In genomic region chr10:31142026-31142425, GRCh38 we compare ENCODE assay signal across 20 cellular contexts.
A peak's percentile ranks its signal among the peaks of the same experiment; 100 is the strongest.
DNase-seq lines count a peak whose midpoint lies in the region; ATAC-seq, FAIRE-seq and TF ChIP-seq lines count a peak whose summit lies in the region.
"Had no signal": no experiment of that assay in that cellular context is flagged by ENCODE, and none has a peak within 500 bp of the region (broad histone marks: within the 10 kb centered on the region; RNA-seq: fewer than 3 reads in every experiment).

No MANE protein-coding gene starts in this region.

- TF ChIP-seq CTCF in AG10803 (conservative IDR thresholded peaks at IDR 0.05; ENCODE audit: low read length) (no peak), kidney epithelial cell (IDR thresholded peaks at IDR 0.05; ENCODE audit: insufficient read depth, low read length, poor library complexity, severe bottlenecking) (no peak)

- no peaks in the 10 kb centered on the region for H3K9me3 ChIP-seq in T-helper 17 cell (ENCODE audit: control insufficient read depth, low read length, poor library complexity, severe bottlenecking)

- no peak overlapping the region for H3K4me3 Mint-ChIP-seq in T-helper 17 cell
- H3K4me3 Mint-ChIP-seq: B cell; stimulated activated effector memory CD8-positive, alpha-beta T cell treated with anti-CD3 and anti-CD28 coated beads, Interleukin-12 subunit alpha, Interleukin-12 subunit beta, amount 100 ng/mL, for 72 hours had no signal

- peaks cover 19% of the 10 kb centered on the region for H3K27me3 Mint-ChIP-seq in T-helper 17 cell

- peak; percentile 55 for FAIRE-seq in HTR-8/SVneo (lab: Jason Lieb, UNC)
- FAIRE-seq: H1 had no signal

- H3K4me3 ChIP-seq in AG10803 (ENCODE audit: low read length) (no peak overlapping the region), kidney epithelial cell (ENCODE audit: low read depth, low read length) (no peak overlapping the region)

- H3K36me3 Mint-ChIP-seq in T-helper 17 cell (ENCODE audit: low read depth) = peaks cover 5% of the 10 kb centered on the region
- H3K36me3 Mint-ChIP-seq: stimulated activated effector memory CD8-positive, alpha-beta T cell treated with anti-CD3 and anti-CD28 coated beads, Interleukin-12 subunit alpha, Interleukin-12 subunit beta, amount 100 ng/mL, for 72 hours had no signal

- no peak for ATAC-seq in T-helper 17 cell
- ATAC-seq in HG02759 (IDR thresholded peaks at IDR 0.05; ENCODE audit: unreplicated experiment) = no peak
- ATAC-seq: stimulated activated effector memory CD8-positive, alpha-beta T cell treated with anti-CD3 and anti-CD28 coated beads, Interleukin-12 subunit alpha, Interleukin-12 subunit beta, amount 100 ng/mL, for 72 hours had no signal

- H3K27me3 ChIP-seq in kidney epithelial cell (ENCODE audit: control insufficient read depth, insufficient read depth, low read length) = no peaks in the 10 kb centered on the region

- peaks cover 7% of the 10 kb centered on the region for H3K4me1 Mint-ChIP-seq in T-helper 17 cell

- DNase-seq in AG10803 (ENCODE audit: low read depth) (peak; percentile 83), HTR-8/SVneo (ENCODE audit: insufficient read length, low spot score) (peak; percentile 47), amniotic stem cell (lab: John Stamatoyannopoulos, UW) (peak; percentile 21), kidney epithelial cell (ENCODE audit: low read depth) (peak; percentile 56), T-helper 17 cell (no peak), NCI-H1694 treated with DMSO at 0.1 percent for 48 hours (lab: John Stamatoyannopoulos, UW) (no peak)
- no peak for DNase-seq in activated T-cell treated with anti-CD3 and anti-CD28 coated beads, Interleukin-2, amount 50 U/mL, for 48 hours
- DNase-seq: activated T-cell treated with anti-CD3 and anti-CD28 coated beads, Interleukin-2, amount 50 U/mL, for 1 hour; anterior cingulate cortex; effector CD8-positive, alpha-beta T cell; hippocampal formation; NCI-H1436 treated with DMSO at 0.1 percent for 48 hours; NCI-H774; posterior cingulate gyrus; SIG-M5; stimulated activated CD4-positive, alpha-beta T cell treated with anti-CD3 and anti-CD28 coated beads, Interleukin-1b, Interleukin-23, amount 100 ng/mL, for 48 hours had no signal

- no peak overlapping the region for H3K27ac Mint-ChIP-seq in T-helper 17 cell
- H3K27ac Mint-ChIP-seq: B cell; stimulated activated effector memory CD8-positive, alpha-beta T cell treated with anti-CD3 and anti-CD28 coated beads, Interleukin-12 subunit alpha, Interleukin-12 subunit beta, amount 100 ng/mL, for 72 hours had no signal

- no peaks in the 10 kb centered on the region for H3K36me3 ChIP-seq in kidney epithelial cell (ENCODE audit: control insufficient read depth, insufficient read depth, low read length)

Comparison
In these comparisons a context has a peak if more than half of its experiments do, and no peak if none do; other contexts are left out.
1. DNase-seq: peak in AG10803 (single experiment), HTR-8/SVneo (single experiment), amniotic stem cell (single experiment) and kidney epithelial cell (single experiment); none in activated T-cell treated with anti-CD3 and anti-CD28 coated beads, Interleukin-2, amount 50 U/mL, for 48 hours (0 of 2), T-helper 17 cell (0 of 3) and NCI-H1694 treated with DMSO at 0.1 percent for 48 hours (single experiment).